In genomic region chr6:136927313-136927712, GRCh38 we compare ENCODE assay signal across 9 cellular contexts. TPM values are rescaled to one million over a fixed set of nuclear protein-coding genes. Genes with fewer than 3 reads are reported as not detected.
DNase-seq lines count a peak whose midpoint lies in the region; ATAC-seq and TF ChIP-seq lines count a peak whose summit lies in the region.
"Had no signal": no experiment of that assay in that cellular context is flagged by ENCODE, and none has a peak within 500 bp of the region (broad histone marks: within the 10 kb centered on the region; RNA-seq: fewer than 3 reads in every experiment).

No MANE protein-coding gene starts in this region.

- H3K36me3 Mint-ChIP-seq in HFFc6 (ENCODE audit: low read depth): no peaks in the 10 kb centered on the region
- H3K36me3 Mint-ChIP-seq in WTC11: no peaks in the 10 kb centered on the region
- H3K36me3 Mint-ChIP-seq in memory B cell: no peaks in the 10 kb centered on the region

- ATAC-seq in WTC11 (peak; percentile 77), memory B cell (ENCODE audit: low read depth) (peak; percentile 42), GM18520 (IDR thresholded peaks at IDR 0.05; ENCODE audit: unreplicated experiment) (no peak), GM21786 (IDR thresholded peaks at IDR 0.05; ENCODE audit: unreplicated experiment) (no peak), HG03196 (IDR thresholded peaks at IDR 0.05; ENCODE audit: unreplicated experiment) (no peak)

- no peaks in the 10 kb centered on the region for H3K4me1 Mint-ChIP-seq in HFFc6 (ENCODE audit: low read depth)
- peaks cover 25% of the 10 kb centered on the region for H3K4me1 Mint-ChIP-seq in WTC11
- peaks cover 8% of the 10 kb centered on the region for H3K4me1 Mint-ChIP-seq in memory B cell

- peaks cover 20% of the 10 kb centered on the region for H3K27me3 Mint-ChIP-seq in HFFc6 (ENCODE audit: insufficient read depth)
- H3K27me3 Mint-ChIP-seq in WTC11 (ENCODE audit: low read depth): peaks cover 38% of the 10 kb centered on the region
- H3K27me3 Mint-ChIP-seq in memory B cell: peaks cover 20% of the 10 kb centered on the region

- H3K4me3 Mint-ChIP-seq in HFFc6 (no peak overlapping the region), WTC11 (no peak overlapping the region), memory B cell (no peak overlapping the region)
- H3K4me3 Mint-ChIP-seq: naive thymus-derived CD8-positive, alpha-beta T cell had no signal

- CTCF ChIA-PET in WTC11 (lab: Charles Lee): interaction anchor here (0.6 to 4.0 kb wide), 6 partner anchors 8 to 401 kb away, joined by 3 to 18 read pairs (median 4); no protein-coding TSS in a partner anchor

- H3K9me3 Mint-ChIP-seq in HFFc6: no peaks in the 10 kb centered on the region
- 0 out of 2 replicates have a peak, but pooled peaks cover 4% of the 10 kb centered on the region for H3K9me3 Mint-ChIP-seq in WTC11
- no peaks in the 10 kb centered on the region for H3K9me3 Mint-ChIP-seq in memory B cell
- H3K9me3 Mint-ChIP-seq: naive thymus-derived CD8-positive, alpha-beta T cell had no signal

- POLR2A ChIA-PET in WTC11 (lab: Charles Lee): no interaction called here

- no peak overlapping the region for H3K27ac Mint-ChIP-seq in HFFc6
- H3K27ac Mint-ChIP-seq in WTC11: no peak overlapping the region
- H3K27ac Mint-ChIP-seq in memory B cell: no peak overlapping the region
- H3K27ac Mint-ChIP-seq: naive thymus-derived CD8-positive, alpha-beta T cell had no signal

- TF ChIP-seq CTCF in HFFc6 (IDR thresholded peaks at IDR 0.05) (peak; percentile 45; the same call in 1 of the 2 replicates), WTC11 (IDR thresholded peaks at IDR 0.05) (no peak)

- DNase-seq in DMS 273 (lab: John Stamatoyannopoulos, UW; ENCODE audit: unreplicated experiment) (peak; percentile 63), DMS 273 treated with DMSO at 0.1 percent for 48 hours (lab: John Stamatoyannopoulos, UW) (no peak), HFFc6 (peak; percentile 3), WTC11 (ENCODE audit: low spot score) (peak; percentile 49), memory B cell (ENCODE audit: low spot score in 2 of 2) (no peak)

TF ChIP-seq in WTC11, 78 proteins besides CTCF, POLR2A, EP300 and RAD21:
- TF ChIP-seq PREB (CRISPR knock-in tag; IDR thresholded peaks at IDR 0.05; ENCODE audit: borderline replicate concordance) (no peak), ZNF671 (CRISPR knock-in tag; IDR thresholded peaks at IDR 0.05) (no peak), SP1 (CRISPR knock-in tag; conservative IDR thresholded peaks at IDR 0.05) (no peak), FOXK1 (CRISPR knock-in tag; IDR thresholded peaks at IDR 0.05) (no peak), HMGXB4 (CRISPR knock-in tag; IDR thresholded peaks at IDR 0.05) (no peak), ZMAT4 (CRISPR knock-in tag; IDR thresholded peaks at IDR 0.05) (no peak), GRHL2 (CRISPR knock-in tag; IDR thresholded peaks at IDR 0.05; ENCODE audit: insufficient replicate concordance, severe bottlenecking) (no peak)

RNA-seq across cellular contexts. Expression of gene SLC35D3, which starts 5.2 kb away (rescaled TPM):
- not detected for total RNA-seq in HFFc6 (2021; fragmentation: NEBNext Ultra II Directional; extraction: Animal tissue kit (Norgen Biotek cat#: 25700))
- total RNA-seq in WTC11 (2021): 0.37 to 0.78 TPM (median 0.39 TPM) in 3 replicates
- total RNA-seq: naive thymus-derived CD8-positive, alpha-beta T cell had no signal

Comparison
In these comparisons a context has a peak if more than half of its experiments do, and no peak if none do; other contexts are left out.
1. DNase-seq: peak in DMS 273 (single experiment), HFFc6 (single experiment) and WTC11 (single experiment); none in DMS 273 treated with DMSO at 0.1 percent for 48 hours (single experiment) and memory B cell (0 of 2).
2. ATAC-seq: peak in WTC11 (single experiment) and memory B cell (single experiment); none in GM18520 (single experiment), GM21786 (single experiment) and HG03196 (single experiment).